In the genomic region with DNA sequence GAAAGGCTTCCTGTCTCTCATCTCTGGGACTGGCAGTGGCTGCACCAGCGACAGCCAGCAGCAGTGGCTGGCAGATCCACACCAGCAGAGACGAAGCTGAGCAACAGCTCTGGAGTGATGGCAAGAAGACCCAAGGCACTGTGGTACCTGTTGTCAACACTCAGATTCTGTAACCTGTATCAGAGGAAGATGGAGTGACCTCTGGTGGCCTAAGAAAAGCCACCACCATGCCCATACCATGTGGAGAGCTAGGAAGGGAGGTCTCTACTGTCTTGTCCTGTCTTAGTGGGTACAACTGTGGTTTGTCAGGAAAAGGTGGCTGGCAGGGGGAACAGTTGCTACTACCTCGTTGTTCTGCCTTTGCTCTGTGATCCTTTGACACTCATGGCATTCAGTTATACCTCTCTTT, we compare ENCODE assay signal across 11 cellular contexts. TPM values are rescaled to one million over a fixed set of nuclear protein-coding genes. Genes with fewer than 3 reads are reported as not detected.
DNase-seq lines count a peak whose midpoint lies in the region; ATAC-seq and TF ChIP-seq lines count a peak whose summit lies in the region.
"Had no signal": no experiment of that assay in that cellular context is flagged by ENCODE, and none has a peak within 500 bp of the region (broad histone marks: within the 10 kb centered on the region; RNA-seq: fewer than 3 reads in every experiment).

No MANE protein-coding gene starts in this region.

- ATAC-seq in WTC11 (peak; percentile 90), left lobe of liver (peak; percentile 55), HG03025 (IDR thresholded peaks at IDR 0.05; ENCODE audit: low FRiP score, unreplicated experiment) (no peak)

- H3K27ac Mint-ChIP-seq in WTC11: no peak overlapping the region

- H3K9me3 Mint-ChIP-seq in WTC11: no peaks in the 10 kb centered on the region

- H3K27me3 Mint-ChIP-seq in WTC11 (ENCODE audit: low read depth): no peaks in the 10 kb centered on the region

- H3K4me1 Mint-ChIP-seq in WTC11: peaks cover 2% of the 10 kb centered on the region; the same call in 1 of the 2 replicates

- DNase-seq in NCI-H510A treated with DMSO at 0.1 percent for 48 hours (lab: John Stamatoyannopoulos, UW) (peak; percentile 91), NCI-H510A (lab: John Stamatoyannopoulos, UW) (no peak), H7 (peak; percentile 54), WTC11 (ENCODE audit: low spot score) (peak; percentile 13), left lobe of liver (ENCODE audit: low spot score) (no peak), NCI-H1417 treated with DMSO at 0.1 percent for 48 hours (lab: John Stamatoyannopoulos, UW) (no peak), NCI-H345 treated with DMSO at 0.1 percent for 48 hours (lab: John Stamatoyannopoulos, UW; ENCODE audit: unreplicated experiment) (no peak)
- DNase-seq: NCI-H2227 treated with DMSO at 0.1 percent for 48 hours, small intestine had no signal

- POLR2A ChIA-PET in WTC11 (lab: Charles Lee): interaction anchor here (0.5 to 0.6 kb wide), 2 partner anchors 30 to 1366 kb away, joined by 3 to 4 read pairs; no protein-coding TSS in a partner anchor

- H3K27me3 ChIP-seq in H7 (ENCODE audit: control insufficient read depth, insufficient read depth, low read length): no peaks in the 10 kb centered on the region

- no peaks in the 10 kb centered on the region for H3K36me3 Mint-ChIP-seq in WTC11

- no peaks in the 10 kb centered on the region for H3K36me3 ChIP-seq in H7 (replicated peaks; ENCODE audit: control insufficient read depth, insufficient read depth, low read length)

- no peak overlapping the region for H3K4me3 Mint-ChIP-seq in WTC11

- no peak overlapping the region for H3K4me3 ChIP-seq in H7 (ENCODE audit: insufficient read depth, low read depth, low read length)

- TF ChIP-seq CTCF in WTC11 (IDR thresholded peaks at IDR 0.05): no peak

- CTCF ChIA-PET in WTC11 (lab: Charles Lee): interaction anchor here (0.5 to 1.7 kb wide), 18 partner anchors 12 to 135 kb away, joined by 3 to 13 read pairs (median 4); a partner anchor contains a TSS

TF ChIP-seq in WTC11, 78 proteins besides CTCF, POLR2A, EP300 and RAD21:
- peak; percentile 100 for TF ChIP-seq ZNF121 (CRISPR knock-in tag; IDR thresholded peaks at IDR 0.05)
- TF ChIP-seq, protein P1, sequence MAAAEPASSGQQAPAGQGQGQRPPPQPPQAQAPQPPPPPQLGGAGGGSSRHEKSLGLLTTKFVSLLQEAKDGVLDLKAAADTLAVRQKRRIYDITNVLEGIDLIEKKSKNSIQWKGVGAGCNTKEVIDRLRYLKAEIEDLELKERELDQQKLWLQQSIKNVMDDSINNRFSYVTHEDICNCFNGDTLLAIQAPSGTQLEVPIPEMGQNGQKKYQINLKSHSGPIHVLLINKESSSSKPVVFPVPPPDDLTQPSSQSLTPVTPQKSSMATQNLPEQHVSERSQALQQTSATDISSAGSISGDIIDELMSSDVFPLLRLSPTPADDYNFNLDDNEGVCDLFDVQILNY (CRISPR knock-in tag; IDR thresholded peaks at IDR 0.05): no peak

RNA-seq across cellular contexts. Expression of a gene that starts 22.5 kb away (rescaled TPM):
- total RNA-seq in H7 (2014; rRNA removed; shearing (Covaris generic)): 0.03 and 1.2 TPM in 2 replicates
- 0.26 to 0.30 TPM (median 0.27 TPM) in 3 replicates for total RNA-seq in WTC11 (2021)
- total RNA-seq in left lobe of liver: not detected
- total RNA-seq: astrocyte had no signal

RNA-seq across cellular contexts. Expression of a gene that starts 26.9 kb away (rescaled TPM):
- 268 and 318 TPM in 2 replicates for total RNA-seq in H7 (2014; rRNA removed; shearing (Covaris generic))
- 183 to 214 TPM (median 212 TPM) in 3 replicates for total RNA-seq in WTC11 (2021)
- 24.2 TPM for total RNA-seq in left lobe of liver

Comparison
In these comparisons a context has a peak if more than half of its experiments do, and no peak if none do; other contexts are left out.
1. DNase-seq: peak in NCI-H510A treated with DMSO at 0.1 percent for 48 hours (single experiment), H7 (single experiment) and WTC11 (single experiment); none in NCI-H510A (single experiment), left lobe of liver (single experiment), NCI-H1417 treated with DMSO at 0.1 percent for 48 hours (single experiment) and NCI-H345 treated with DMSO at 0.1 percent for 48 hours (single experiment).